1 cellular context compared by ENCODE assay signal in the genomic region with DNA sequence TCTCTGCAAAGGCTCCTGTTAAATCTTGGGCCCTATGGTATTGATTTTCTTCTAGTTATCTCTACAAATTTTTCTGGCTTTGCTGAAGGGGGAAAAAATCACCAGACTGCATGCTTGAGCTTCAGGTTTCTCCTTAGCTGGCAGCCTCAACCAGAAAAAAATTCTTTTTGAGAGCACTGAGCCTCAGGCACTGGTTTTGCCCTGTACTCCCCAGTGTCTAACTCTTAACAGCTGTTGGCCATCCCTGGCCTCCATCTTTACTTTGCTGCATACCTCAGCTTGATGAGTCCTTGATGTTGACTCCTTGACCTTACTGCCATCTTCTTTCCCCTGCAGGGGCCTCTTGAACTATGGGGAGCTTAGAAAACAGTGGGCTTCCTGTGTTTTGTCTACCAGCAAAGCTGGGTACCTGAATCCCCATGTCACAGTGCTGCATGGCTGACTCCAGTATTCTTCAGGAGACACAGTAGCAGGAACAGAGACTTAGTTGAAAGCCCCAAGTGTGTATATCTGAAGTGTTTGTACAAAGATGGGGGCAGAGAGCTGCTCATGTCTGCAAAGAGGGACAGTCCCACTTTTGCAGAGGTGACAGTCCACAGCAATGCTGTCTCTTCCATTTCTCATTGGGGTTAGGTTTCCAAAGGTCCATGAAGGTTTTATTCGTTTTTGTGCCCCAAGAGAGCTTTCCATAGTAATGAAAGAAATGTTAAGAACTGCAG. TPM values are rescaled to one million over a fixed set of nuclear protein-coding genes. Genes with fewer than 3 reads are reported as not detected.
"Had no signal": no experiment of that assay in that cellular context is flagged by ENCODE, and none has a peak within 500 bp of the region (broad histone marks: within the 10 kb centered on the region; RNA-seq: fewer than 3 reads in every experiment).

No MANE protein-coding gene starts in this region.

RNA-seq across cellular contexts. Expression of a gene that starts 31.7 kb away (rescaled TPM):
- total RNA-seq: Right ventricle myocardium superior had no signal
